10 cellular contexts compared by ENCODE assay signal in genomic region chr6:129708496-129709216, GRCh38. TPM values are rescaled to one million over a fixed set of nuclear protein-coding genes. Genes with fewer than 3 reads are reported as not detected.
DNase-seq lines count a peak whose midpoint lies in the region; ATAC-seq lines count a peak whose summit lies in the region.
"Had no signal": no experiment of that assay in that cellular context is flagged by ENCODE, and none has a peak within 500 bp of the region (broad histone marks: within the 10 kb centered on the region; RNA-seq: fewer than 3 reads in every experiment).

No MANE protein-coding gene starts in this region.

- peak overlapping the region; percentile 87 for H3K4me3 Mint-ChIP-seq in activated CD4-positive, alpha-beta T cell treated with anti-CD3 and anti-CD28 coated beads, Interleukin-2, amount 10 ng/mL, durations not matched to agents 7 days and 5 days
- peak overlapping the region; percentile 92 for H3K4me3 Mint-ChIP-seq in activated T-helper 17 cell treated with anti-CD3 and anti-CD28 coated beads, Interleukin-2, amount 50 U/mL, for 72 hours
- H3K4me3 Mint-ChIP-seq in immature natural killer cell, result peak overlapping the region; percentile 94 to 100 (median 99)

- no peaks in the 10 kb centered on the region for H3K27me3 ChIP-seq in stomach smooth muscle (ENCODE audit: control insufficient read depth in 1 of 2, insufficient read depth in 2 of 2, low read length in 2 of 2)

- peaks cover 9% of the 10 kb centered on the region for H3K4me1 ChIP-seq in stomach smooth muscle (ENCODE audit: control insufficient read depth, insufficient read depth, low read length)

- DNase-seq in activated CD4-positive, alpha-beta T cell treated with anti-CD3 and anti-CD28 coated beads, Interleukin-2, amount 10 ng/mL, durations not matched to agents 7 days and 5 days, result no peak
- DNase-seq in activated CD4-positive, alpha-beta T cell treated with anti-CD3 and anti-CD28 coated beads for 48 hours, result no peak
- DNase-seq in immature natural killer cell (no peak), medulla oblongata (ENCODE audit: extremely low spot score) (no peak), globus pallidus (ENCODE audit: low spot score) (no peak)
- DNase-seq: activated CD8-positive, alpha-beta memory T cell treated with anti-CD3 and anti-CD28 coated beads for 24 hours; NCI-H1105 had no signal

- peaks cover 4% of the 10 kb centered on the region for H3K27me3 Mint-ChIP-seq in activated CD4-positive, alpha-beta T cell treated with anti-CD3 and anti-CD28 coated beads, Interleukin-2, amount 10 ng/mL, durations not matched to agents 7 days and 5 days
- no peaks in the 10 kb centered on the region for H3K27me3 Mint-ChIP-seq in activated T-helper 17 cell treated with anti-CD3 and anti-CD28 coated beads, Interleukin-2, amount 50 U/mL, for 72 hours
- H3K27me3 Mint-ChIP-seq in immature natural killer cell (ENCODE audit: low read depth in 3 of 3), result no peaks in the 10 kb centered on the region

- peak overlapping the region; percentile 82 to 87 for H3K4me3 ChIP-seq in stomach smooth muscle (ENCODE audit: low read length in 2 of 2)

- ATAC-seq in activated T-helper 17 cell treated with anti-CD3 and anti-CD28 coated beads, Interleukin-2, amount 50 U/mL, for 72 hours (replicated peaks), result no peak
- no peak for ATAC-seq in GM21529 (IDR thresholded peaks at IDR 0.05; ENCODE audit: unreplicated experiment)

- H3K9me3 ChIP-seq in stomach smooth muscle (ENCODE audit: control insufficient read depth in 2 of 2, low read length in 2 of 2), result no peaks in the 10 kb centered on the region

- CTCF ChIA-PET in activated CD4-positive, alpha-beta T cell treated with anti-CD3 and anti-CD28 coated beads, Interleukin-2, amount 10 ng/mL, durations not matched to agents 7 days and 5 days (lab: Charles Lee), result interaction anchor here (0.9 to 1.3 kb wide), 4 partner anchors 8 to 25 kb away, joined by 3 to 5 read pairs (median 3); no protein-coding TSS in a partner anchor

- H3K4me1 Mint-ChIP-seq in activated CD4-positive, alpha-beta T cell treated with anti-CD3 and anti-CD28 coated beads, Interleukin-2, amount 10 ng/mL, durations not matched to agents 7 days and 5 days, result peaks cover 43% of the 10 kb centered on the region
- H3K4me1 Mint-ChIP-seq in activated T-helper 17 cell treated with anti-CD3 and anti-CD28 coated beads, Interleukin-2, amount 50 U/mL, for 72 hours, result peaks cover 24% of the 10 kb centered on the region
- peaks cover 47 to 56% of the 10 kb centered on the region in 2 donors for H3K4me1 Mint-ChIP-seq in immature natural killer cell

- peak overlapping the region; percentile 5 to 35 for H3K9ac ChIP-seq in stomach smooth muscle (ENCODE audit: low read length in 2 of 2)

- no peak overlapping the region for H3K27ac Mint-ChIP-seq in activated CD4-positive, alpha-beta T cell treated with anti-CD3 and anti-CD28 coated beads, Interleukin-2, amount 10 ng/mL, durations not matched to agents 7 days and 5 days
- H3K27ac Mint-ChIP-seq in activated T-helper 17 cell treated with anti-CD3 and anti-CD28 coated beads, Interleukin-2, amount 50 U/mL, for 72 hours, result peak overlapping the region; percentile 84
- peak overlapping the region; percentile 37 to 96 (median 92) for H3K27ac Mint-ChIP-seq in immature natural killer cell

- no peak overlapping the region for H3K27ac ChIP-seq in stomach smooth muscle (ENCODE audit: low read length)

- no peaks in the 10 kb centered on the region for H3K36me3 ChIP-seq in stomach smooth muscle (ENCODE audit: control insufficient read depth in 2 of 2, insufficient read depth in 2 of 2, low read length in 2 of 2)

- POLR2A ChIA-PET in activated CD4-positive, alpha-beta T cell treated with anti-CD3 and anti-CD28 coated beads, Interleukin-2, amount 10 ng/mL, durations not matched to agents 7 days and 5 days (lab: Charles Lee), result interaction anchor here (0.7 kb wide), 1 partner anchor 56 kb away, joined by 4 read pairs; no protein-coding TSS in a partner anchor

- peaks cover 2% of the 10 kb centered on the region for H3K9me3 Mint-ChIP-seq in activated CD4-positive, alpha-beta T cell treated with anti-CD3 and anti-CD28 coated beads, Interleukin-2, amount 10 ng/mL, durations not matched to agents 7 days and 5 days
- no peaks in the 10 kb centered on the region for H3K9me3 Mint-ChIP-seq in activated T-helper 17 cell treated with anti-CD3 and anti-CD28 coated beads, Interleukin-2, amount 50 U/mL, for 72 hours
- no peaks in the 10 kb centered on the region for H3K9me3 Mint-ChIP-seq in immature natural killer cell

- H3K36me3 Mint-ChIP-seq in activated CD4-positive, alpha-beta T cell treated with anti-CD3 and anti-CD28 coated beads, Interleukin-2, amount 10 ng/mL, durations not matched to agents 7 days and 5 days (ENCODE audit: low read depth), result peaks cover 12% of the 10 kb centered on the region
- no peaks in the 10 kb centered on the region for H3K36me3 Mint-ChIP-seq in activated T-helper 17 cell treated with anti-CD3 and anti-CD28 coated beads, Interleukin-2, amount 50 U/mL, for 72 hours (ENCODE audit: low read depth)
- H3K36me3 Mint-ChIP-seq in immature natural killer cell, result peaks cover 0 to 5% (median 3%) of the 10 kb centered on the region in 3 donors

RNA-seq across cellular contexts. Expression of gene ARHGAP18, which starts 1.3 kb away (rescaled TPM):
- total RNA-seq in activated CD4-positive, alpha-beta T cell treated with anti-CD3 and anti-CD28 coated beads, Interleukin-2, amount 10 ng/mL, durations not matched to agents 7 days and 5 days, result 1 to 10 TPM; 7.5 to 8.1 TPM
- 1 to 10 TPM; 7.9 to 9.5 TPM for total RNA-seq in activated T-helper 17 cell treated with anti-CD3 and anti-CD28 coated beads, Interleukin-2, amount 50 U/mL, for 72 hours
- 1 to 10 TPM; 4.2 to 9.9 (median 6.7) TPM for polyA plus RNA-seq in immature natural killer cell
